13 cellular contexts compared by ENCODE assay signal in genomic region chr1:193083365-193084088, GRCh38. TPM values are rescaled to one million over a fixed set of nuclear protein-coding genes. Genes with fewer than 3 reads are reported as not detected.
DNase-seq lines count a peak whose midpoint lies in the region; ATAC-seq and TF ChIP-seq lines count a peak whose summit lies in the region.
"Had no signal": no experiment of that assay in that cellular context is flagged by ENCODE, and none has a peak within 500 bp of the region (broad histone marks: within the 10 kb centered on the region; RNA-seq: fewer than 3 reads in every experiment).

No MANE protein-coding gene starts in this region.

- intact Hi-C loops in dorsolateral prefrontal cortex (cut with DNase I) = no loop called here
- intact Hi-C loops in sigmoid colon (cut with DNase I) = no loop called here

- H3K36me3 ChIP-seq in sigmoid colon = peaks cover 6 to 82% (median 25%) of the 10 kb centered on the region in 4 donors

- no peaks in the 10 kb centered on the region for H3K4me1 ChIP-seq in sigmoid colon

- ATAC-seq in GM19438 (IDR thresholded peaks at IDR 0.05; ENCODE audit: low read depth, unreplicated experiment) = peak; percentile 72
- ATAC-seq in HG02798 (IDR thresholded peaks at IDR 0.05; ENCODE audit: poor library complexity, unreplicated experiment) = peak; percentile 99
- peak; percentile 94 for ATAC-seq in HG03460 (IDR thresholded peaks at IDR 0.05; ENCODE audit: unreplicated experiment)
- ATAC-seq: HCT116, natural killer cell had no signal

- TF ChIP-seq CTCF in GM12864 (IDR thresholded peaks at IDR 0.05; ENCODE audit: low read depth, low read length, missing control alignments) (no peak), dorsolateral prefrontal cortex (IDR thresholded peaks at IDR 0.05 in 54 of 56, conservative IDR thresholded peaks at IDR 0.05 in 2 of 56; ENCODE audit: low read depth in 1 of 56, partially characterized antibody in 56 of 56) (no peak), sigmoid colon (IDR thresholded peaks at IDR 0.05) (no peak)

- WGBS in sigmoid colon, 2 donors = 91 to 94% methylated on average over 6 of the region's 6 CpGs

- TF ChIP-seq EP300 in sigmoid colon (IDR thresholded peaks at IDR 0.05) = no peak

- no peaks in the 10 kb centered on the region for H3K27me3 ChIP-seq in dorsolateral prefrontal cortex
- no peaks in the 10 kb centered on the region for H3K27me3 ChIP-seq in sigmoid colon

- DNase-seq in GM12864 (ENCODE audit: low read depth) = peak; percentile 56
- no peak for DNase-seq in dorsolateral prefrontal cortex
- DNase-seq in stimulated activated naive CD4-positive, alpha-beta T cell treated with Interleukin-2 at 50 U/mL for 16 hours (lab: John Stamatoyannopoulos, UW) = no peak
- no peak for DNase-seq in midbrain (lab: John Stamatoyannopoulos, UW)
- DNase-seq in sigmoid colon = no peak
- DNase-seq: activated CD8-positive, alpha-beta memory T cell treated with anti-CD3 and anti-CD28 coated beads, Interleukin-2, amount 50 U/mL, for 48 hours; natural killer cell; NCI-H1048; small intestine had no signal

- TF ChIP-seq POLR2A in sigmoid colon (IDR thresholded peaks at IDR 0.05) = no peak

- no peak overlapping the region; the same call in 1 of the 2 replicates for H3K4me3 ChIP-seq in GM12864 (ENCODE audit: low read depth, low read length)
- no peak overlapping the region for H3K4me3 ChIP-seq in dorsolateral prefrontal cortex
- H3K4me3 ChIP-seq in sigmoid colon = no peak overlapping the region

- no peak overlapping the region for H3K27ac ChIP-seq in dorsolateral prefrontal cortex
- no peak overlapping the region for H3K27ac ChIP-seq in sigmoid colon

- no peaks in the 10 kb centered on the region for H3K9me3 ChIP-seq in sigmoid colon

RNA-seq across cellular contexts. Expression of gene GLRX2, which starts 21.7 kb away (rescaled TPM):
- total RNA-seq in dorsolateral prefrontal cortex (10 to 100 TPM; 14.2 to 51.8 (median 35.5) TPM), sigmoid colon (1 to 10 TPM; 4.2 to 9.2 (median 7.1) TPM)
- polyA plus RNA-seq in sigmoid colon = 10 to 100 TPM; 13.8 to 23.4 (median 17.6) TPM

RNA-seq across cellular contexts. Expression of gene RO60, which starts 24.1 kb away (rescaled TPM):
- 100 to 1,000 TPM in 9 of 120 experiments, 10 to 100 TPM in 111; 58.5 to 126 (median 77.6) TPM for total RNA-seq in dorsolateral prefrontal cortex
- total RNA-seq in sigmoid colon = 100 to 1,000 TPM in 3 of 4 donors, 10 to 100 TPM in 1; 94.6 to 128 (median 111) TPM
- 10 to 100 TPM in 2 of 3 donors, 1 to 10 TPM in 1; 8.7 to 12.6 (median 11.6) TPM for polyA plus RNA-seq in sigmoid colon

RNA-seq across cellular contexts. Expression of gene UCHL5, which starts 24.4 kb away (rescaled TPM):
- total RNA-seq in dorsolateral prefrontal cortex (10 to 100 TPM; 23.2 to 70.9 (median 51.2) TPM), sigmoid colon (10 to 100 TPM; 24.6 to 47.6 (median 36.8) TPM)
- 10 to 100 TPM; 19.9 to 22.2 (median 21.0) TPM for polyA plus RNA-seq in sigmoid colon

RNA-seq across cellular contexts. Expression of gene CDC73, which starts 38.3 kb away (rescaled TPM):
- total RNA-seq in dorsolateral prefrontal cortex (10 to 100 TPM; 43.4 to 70.8 (median 56.4) TPM), sigmoid colon (10 to 100 TPM; 45.7 to 72.4 (median 52.2) TPM)
- polyA plus RNA-seq in sigmoid colon = 10 to 100 TPM; 13.2 to 17.8 (median 14.8) TPM
